ENCODE assay signal across 19 cellular contexts in the genomic region with DNA sequence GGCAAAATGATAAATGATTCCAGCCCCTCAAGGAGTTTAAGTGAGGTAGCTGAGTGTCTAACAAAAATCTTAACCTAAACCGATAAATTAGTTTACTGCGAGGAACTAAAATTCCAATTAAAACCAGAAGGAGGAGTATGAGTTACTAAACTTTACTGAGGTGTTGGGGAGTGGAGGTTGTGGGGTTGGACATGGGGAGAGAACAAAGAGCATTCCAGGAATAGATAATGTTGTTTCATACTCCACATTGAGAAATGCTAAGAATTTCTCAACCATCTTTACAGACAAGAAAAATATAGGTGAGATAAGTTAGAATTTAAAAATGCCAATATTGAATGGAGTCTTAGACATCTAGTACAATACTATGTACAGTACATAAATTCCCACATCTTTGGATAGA.
A peak's percentile ranks its signal among the peaks of the same experiment; 100 is the strongest.
DNase-seq lines count a peak whose midpoint lies in the region; ATAC-seq and TF ChIP-seq lines count a peak whose summit lies in the region.
"Had no signal": no experiment of that assay in that cellular context is flagged by ENCODE, and none has a peak within 500 bp of the region (broad histone marks: within the 10 kb centered on the region; RNA-seq: fewer than 3 reads in every experiment).

No MANE protein-coding gene starts in this region.

- DNase-seq in NCI-H226: peak; percentile 60
- peak; percentile 25 for DNase-seq in choroid plexus epithelial cell (ENCODE audit: low read depth)
- DNase-seq in mesothelial cell of epicardium (ENCODE audit: low spot score in 2 of 2, unreplicated experiment in 2 of 2): no peak
- no peak for DNase-seq in HuH-7.5 (ENCODE audit: low spot score)
- DNase-seq in stimulated activated naive CD8-positive, alpha-beta T cell treated with anti-CD3 and anti-CD28 coated beads, Interleukin-15, amount 100 ng/mL, for 72 hours: no peak
- DNase-seq: Calu3; CD4-positive, alpha-beta T cell; CD8-positive, alpha-beta memory T cell; DMS153; DMS79; EL; GDM1; GM23248; H7; HCEC 1CT had no signal

- H3K36me3 Mint-ChIP-seq in mesothelial cell of epicardium: peaks cover 3% of the 10 kb centered on the region
- H3K36me3 Mint-ChIP-seq: CD8-positive, alpha-beta memory T cell had no signal

- ATAC-seq in stimulated activated naive CD8-positive, alpha-beta T cell treated with anti-CD3 and anti-CD28 coated beads, Interleukin-15, amount 100 ng/mL, for 72 hours: no peak
- ATAC-seq in HG02870 (IDR thresholded peaks at IDR 0.05; ENCODE audit: unreplicated experiment): no peak
- ATAC-seq: GM12878 had no signal

- H3K9me3 Mint-ChIP-seq in mesothelial cell of epicardium: peaks cover 28% of the 10 kb centered on the region
- peaks cover 5 to 9% of the 10 kb centered on the region in 2 donors for H3K9me3 Mint-ChIP-seq in stimulated activated naive CD8-positive, alpha-beta T cell treated with anti-CD3 and anti-CD28 coated beads, Interleukin-15, amount 100 ng/mL, for 72 hours

- no peak for TF ChIP-seq CTCF in choroid plexus epithelial cell (conservative IDR thresholded peaks at IDR 0.05; ENCODE audit: low read depth, low read length)
- TF ChIP-seq CTCF in mesothelial cell of epicardium (IDR thresholded peaks at IDR 0.05; ENCODE audit: unreplicated experiment): no peak

- peak overlapping the region; percentile 22 for H3K27ac Mint-ChIP-seq in mesothelial cell of epicardium
- H3K27ac Mint-ChIP-seq in stimulated activated naive CD8-positive, alpha-beta T cell treated with anti-CD3 and anti-CD28 coated beads, Interleukin-15, amount 100 ng/mL, for 72 hours: no peak overlapping the region
- H3K27ac Mint-ChIP-seq: B cell; CD4-positive, alpha-beta T cell; CD8-positive, alpha-beta memory T cell had no signal

- H3K4me3 Mint-ChIP-seq in mesothelial cell of epicardium: no peak overlapping the region
- H3K4me3 Mint-ChIP-seq in stimulated activated naive CD8-positive, alpha-beta T cell treated with anti-CD3 and anti-CD28 coated beads, Interleukin-15, amount 100 ng/mL, for 72 hours: no peak overlapping the region
- H3K4me3 Mint-ChIP-seq: B cell; CD4-positive, alpha-beta T cell; CD8-positive, alpha-beta memory T cell had no signal

- H3K4me3 ChIP-seq in choroid plexus epithelial cell (ENCODE audit: low read depth, low read length): no peak overlapping the region
- H3K4me3 ChIP-seq: BLaER1, GM12878, GM23248 had no signal

- peaks cover 14% of the 10 kb centered on the region for H3K4me1 Mint-ChIP-seq in mesothelial cell of epicardium
- H3K4me1 Mint-ChIP-seq in stimulated activated naive CD8-positive, alpha-beta T cell treated with anti-CD3 and anti-CD28 coated beads, Interleukin-15, amount 100 ng/mL, for 72 hours: no peaks in the 10 kb centered on the region
- H3K4me1 Mint-ChIP-seq: B cell; CD8-positive, alpha-beta memory T cell had no signal

- H3K27me3 Mint-ChIP-seq in mesothelial cell of epicardium (ENCODE audit: low read depth): no peaks in the 10 kb centered on the region
- no peaks in the 10 kb centered on the region for H3K27me3 Mint-ChIP-seq in stimulated activated naive CD8-positive, alpha-beta T cell treated with anti-CD3 and anti-CD28 coated beads, Interleukin-15, amount 100 ng/mL, for 72 hours
- H3K27me3 Mint-ChIP-seq: B cell; CD4-positive, alpha-beta T cell; CD8-positive, alpha-beta memory T cell had no signal

Comparison
In these comparisons a context has a peak if more than half of its experiments do, and no peak if none do; other contexts are left out.
1. DNase-seq: peak in NCI-H226 (single experiment) and choroid plexus epithelial cell (single experiment); none in mesothelial cell of epicardium (0 of 2), HuH-7.5 (single experiment) and stimulated activated naive CD8-positive, alpha-beta T cell treated with anti-CD3 and anti-CD28 coated beads, Interleukin-15, amount 100 ng/mL, for 72 hours (0 of 2).